In the genomic region with DNA sequence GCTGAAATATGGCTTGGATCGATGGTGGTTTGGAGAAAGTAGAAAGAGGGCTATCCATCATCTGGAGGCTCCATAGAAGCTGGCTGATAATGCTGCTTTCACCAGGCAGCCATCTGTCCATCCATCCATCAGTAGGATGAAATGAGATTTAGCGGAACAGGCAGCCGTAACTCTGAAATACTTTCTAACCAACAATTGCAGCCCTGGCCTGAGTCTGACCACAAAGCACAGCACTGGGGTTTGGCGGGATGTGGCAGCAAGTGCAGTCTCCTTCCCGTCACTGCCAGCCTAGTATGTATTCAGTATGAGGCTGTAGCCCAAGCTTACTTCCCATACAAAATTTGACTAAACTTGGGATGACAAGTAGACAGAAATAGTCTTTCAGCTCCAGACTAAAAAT, we compare ENCODE assay signal across 1 cellular context.
TF ChIP-seq lines count a peak whose summit lies in the region.

No MANE protein-coding gene starts in this region.

TF ChIP-seq in GM23338, 12 proteins besides CTCF, POLR2A, EP300 and RAD21 (continued from another document):
- TF ChIP-seq, protein P1, sequence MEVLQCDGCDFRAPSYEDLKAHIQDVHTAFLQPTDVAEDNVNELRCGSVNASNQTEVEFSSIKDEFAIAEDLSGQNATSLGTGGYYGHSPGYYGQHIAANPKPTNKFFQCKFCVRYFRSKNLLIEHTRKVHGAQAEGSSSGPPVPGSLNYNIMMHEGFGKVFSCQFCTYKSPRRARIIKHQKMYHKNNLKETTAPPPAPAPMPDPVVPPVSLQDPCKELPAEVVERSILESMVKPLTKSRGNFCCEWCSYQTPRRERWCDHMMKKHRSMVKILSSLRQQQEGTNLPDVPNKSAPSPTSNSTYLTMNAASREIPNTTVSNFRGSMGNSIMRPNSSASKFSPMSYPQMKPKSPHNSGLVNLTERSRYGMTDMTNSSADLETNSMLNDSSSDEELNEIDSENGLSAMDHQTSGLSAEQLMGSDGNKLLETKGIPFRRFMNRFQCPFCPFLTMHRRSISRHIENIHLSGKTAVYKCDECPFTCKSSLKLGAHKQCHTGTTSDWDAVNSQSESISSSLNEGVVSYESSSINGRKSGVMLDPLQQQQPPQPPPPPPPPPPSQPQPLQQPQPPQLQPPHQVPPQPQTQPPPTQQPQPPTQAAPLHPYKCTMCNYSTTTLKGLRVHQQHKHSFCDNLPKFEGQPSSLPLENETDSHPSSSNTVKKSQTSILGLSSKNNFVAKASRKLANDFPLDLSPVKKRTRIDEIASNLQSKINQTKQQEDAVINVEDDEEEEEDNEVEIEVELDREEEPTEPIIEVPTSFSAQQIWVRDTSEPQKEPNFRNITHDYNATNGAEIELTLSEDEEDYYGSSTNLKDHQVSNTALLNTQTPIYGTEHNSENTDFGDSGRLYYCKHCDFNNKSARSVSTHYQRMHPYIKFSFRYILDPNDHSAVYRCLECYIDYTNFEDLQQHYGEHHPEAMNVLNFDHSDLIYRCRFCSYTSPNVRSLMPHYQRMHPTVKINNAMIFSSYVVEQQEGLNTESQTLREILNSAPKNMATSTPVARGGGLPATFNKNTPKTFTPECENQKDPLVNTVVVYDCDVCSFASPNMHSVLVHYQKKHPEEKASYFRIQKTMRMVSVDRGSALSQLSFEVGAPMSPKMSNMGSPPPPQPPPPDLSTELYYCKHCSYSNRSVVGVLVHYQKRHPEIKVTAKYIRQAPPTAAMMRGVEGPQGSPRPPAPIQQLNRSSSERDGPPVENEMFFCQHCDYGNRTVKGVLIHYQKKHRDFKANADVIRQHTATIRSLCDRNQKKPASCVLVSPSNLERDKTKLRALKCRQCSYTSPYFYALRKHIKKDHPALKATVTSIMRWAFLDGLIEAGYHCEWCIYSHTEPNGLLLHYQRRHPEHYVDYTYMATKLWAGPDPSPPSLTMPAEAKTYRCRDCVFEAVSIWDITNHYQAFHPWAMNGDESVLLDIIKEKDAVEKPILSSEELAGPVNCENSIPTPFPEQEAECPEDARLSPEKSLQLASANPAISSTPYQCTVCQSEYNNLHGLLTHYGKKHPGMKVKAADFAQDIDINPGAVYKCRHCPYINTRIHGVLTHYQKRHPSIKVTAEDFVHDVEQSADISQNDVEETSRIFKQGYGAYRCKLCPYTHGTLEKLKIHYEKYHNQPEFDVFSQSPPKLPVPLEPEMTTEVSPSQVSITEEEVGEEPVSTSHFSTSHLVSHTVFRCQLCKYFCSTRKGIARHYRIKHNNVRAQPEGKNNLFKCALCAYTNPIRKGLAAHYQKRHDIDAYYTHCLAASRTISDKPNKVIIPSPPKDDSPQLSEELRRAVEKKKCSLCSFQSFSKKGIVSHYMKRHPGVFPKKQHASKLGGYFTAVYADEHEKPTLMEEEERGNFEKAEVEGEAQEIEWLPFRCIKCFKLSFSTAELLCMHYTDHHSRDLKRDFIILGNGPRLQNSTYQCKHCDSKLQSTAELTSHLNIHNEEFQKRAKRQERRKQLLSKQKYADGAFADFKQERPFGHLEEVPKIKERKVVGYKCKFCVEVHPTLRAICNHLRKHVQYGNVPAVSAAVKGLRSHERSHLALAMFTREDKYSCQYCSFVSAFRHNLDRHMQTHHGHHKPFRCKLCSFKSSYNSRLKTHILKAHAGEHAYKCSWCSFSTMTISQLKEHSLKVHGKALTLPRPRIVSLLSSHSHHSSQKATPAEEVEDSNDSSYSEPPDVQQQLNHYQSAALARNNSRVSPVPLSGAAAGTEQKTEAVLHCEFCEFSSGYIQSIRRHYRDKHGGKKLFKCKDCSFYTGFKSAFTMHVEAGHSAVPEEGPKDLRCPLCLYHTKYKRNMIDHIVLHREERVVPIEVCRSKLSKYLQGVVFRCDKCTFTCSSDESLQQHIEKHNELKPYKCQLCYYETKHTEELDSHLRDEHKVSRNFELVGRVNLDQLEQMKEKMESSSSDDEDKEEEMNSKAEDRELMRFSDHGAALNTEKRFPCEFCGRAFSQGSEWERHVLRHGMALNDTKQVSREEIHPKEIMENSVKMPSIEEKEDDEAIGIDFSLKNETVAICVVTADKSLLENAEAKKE (CRISPR knock-in tag; IDR thresholded peaks at IDR 0.05) = no peak
- TF ChIP-seq STAT1 (IDR thresholded peaks at IDR 0.05; ENCODE audit: unreplicated experiment) = no peak
- no peak for TF ChIP-seq NANOG (IDR thresholded peaks at IDR 0.05; ENCODE audit: borderline replicate concordance)
- TF ChIP-seq EZH2 (IDR thresholded peaks at IDR 0.05; ENCODE audit: low read depth, unreplicated experiment) = no peak
- TF ChIP-seq EZH2phosphoT487 (IDR thresholded peaks at IDR 0.05; ENCODE audit: unreplicated experiment) = no peak
- TF ChIP-seq, protein P2, sequence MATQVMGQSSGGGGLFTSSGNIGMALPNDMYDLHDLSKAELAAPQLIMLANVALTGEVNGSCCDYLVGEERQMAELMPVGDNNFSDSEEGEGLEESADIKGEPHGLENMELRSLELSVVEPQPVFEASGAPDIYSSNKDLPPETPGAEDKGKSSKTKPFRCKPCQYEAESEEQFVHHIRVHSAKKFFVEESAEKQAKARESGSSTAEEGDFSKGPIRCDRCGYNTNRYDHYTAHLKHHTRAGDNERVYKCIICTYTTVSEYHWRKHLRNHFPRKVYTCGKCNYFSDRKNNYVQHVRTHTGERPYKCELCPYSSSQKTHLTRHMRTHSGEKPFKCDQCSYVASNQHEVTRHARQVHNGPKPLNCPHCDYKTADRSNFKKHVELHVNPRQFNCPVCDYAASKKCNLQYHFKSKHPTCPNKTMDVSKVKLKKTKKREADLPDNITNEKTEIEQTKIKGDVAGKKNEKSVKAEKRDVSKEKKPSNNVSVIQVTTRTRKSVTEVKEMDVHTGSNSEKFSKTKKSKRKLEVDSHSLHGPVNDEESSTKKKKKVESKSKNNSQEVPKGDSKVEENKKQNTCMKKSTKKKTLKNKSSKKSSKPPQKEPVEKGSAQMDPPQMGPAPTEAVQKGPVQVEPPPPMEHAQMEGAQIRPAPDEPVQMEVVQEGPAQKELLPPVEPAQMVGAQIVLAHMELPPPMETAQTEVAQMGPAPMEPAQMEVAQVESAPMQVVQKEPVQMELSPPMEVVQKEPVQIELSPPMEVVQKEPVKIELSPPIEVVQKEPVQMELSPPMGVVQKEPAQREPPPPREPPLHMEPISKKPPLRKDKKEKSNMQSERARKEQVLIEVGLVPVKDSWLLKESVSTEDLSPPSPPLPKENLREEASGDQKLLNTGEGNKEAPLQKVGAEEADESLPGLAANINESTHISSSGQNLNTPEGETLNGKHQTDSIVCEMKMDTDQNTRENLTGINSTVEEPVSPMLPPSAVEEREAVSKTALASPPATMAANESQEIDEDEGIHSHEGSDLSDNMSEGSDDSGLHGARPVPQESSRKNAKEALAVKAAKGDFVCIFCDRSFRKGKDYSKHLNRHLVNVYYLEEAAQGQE (IDR thresholded peaks at IDR 0.05; ENCODE audit: unreplicated experiment) = no peak
